30 cellular contexts compared by ENCODE assay signal in genomic region chr4:893276-893994, GRCh38.
"Had no signal": no experiment of that assay in that cellular context is flagged by ENCODE, and none has a peak within 500 bp of the region (broad histone marks: within the 10 kb centered on the region; RNA-seq: fewer than 3 reads in every experiment).

No MANE protein-coding gene starts in this region.

- H3K4me3 ChIP-seq: ascending aorta, breast epithelium, cardiac muscle cell, coronary artery, dorsolateral prefrontal cortex had no signal

- ATAC-seq: activated CD4-positive, CD25-positive, alpha-beta regulatory T cell treated with anti-CD3 and anti-CD28 coated beads, Interleukin-2, amount 50 U/mL, for 24 hours; activated CD8-positive, alpha-beta memory T cell treated with anti-CD3 and anti-CD28 coated beads, Interleukin-2, amount 10 ng/mL, durations not matched to agents 7 days and 5 days; activated CD8-positive, alpha-beta T cell treated with anti-CD3 and anti-CD28 coated beads, Interleukin-2, amount 10 ng/mL, durations not matched to agents 7 days and 5 days; activated naive CD4-positive, alpha-beta T cell treated with anti-CD3 and anti-CD28 coated beads, Interleukin-2, amount 50 U/mL, for 72 hours; activated T-helper 17 cell treated with anti-CD3 and anti-CD28 coated beads, Interleukin-2, amount 50 U/mL, for 72 hours; esophagus mucosa had no signal

- H3K27ac ChIP-seq: ascending aorta, breast epithelium, cardiac muscle cell, coronary artery, dorsolateral prefrontal cortex, WERI-Rb-1 had no signal

- H3K4me1 Mint-ChIP-seq: activated B cell treated with CpG ODN at 0.5 μM for 24 hours; activated CD8-positive, alpha-beta memory T cell treated with anti-CD3 and anti-CD28 coated beads, Interleukin-2, amount 10 ng/mL, durations not matched to agents 7 days and 5 days; activated naive CD8-positive, alpha-beta T cell treated with anti-CD3 and anti-CD28 coated beads, Interleukin-2, amount 10 ng/mL, durations not matched to agents 7 days and 5 days; activated T-helper 17 cell treated with anti-CD3 and anti-CD28 coated beads, Interleukin-2, amount 50 U/mL, for 72 hours; brain; central memory CD8-positive, alpha-beta T cell; endodermal cell had no signal

- DNase-seq: activated B cell treated with CpG ODN at 0.5 μM for 24 hours; activated CD4-positive, alpha-beta T cell treated with anti-CD3 and anti-CD28 coated beads for 48 hours; activated CD4-positive, alpha-beta T cell treated with anti-CD3 and anti-CD28 coated beads, Interleukin-2, amount 50 U/mL, for 1 hour; activated CD4-positive, alpha-beta T cell treated with anti-CD3 and anti-CD28 coated beads, Interleukin-2, amount 50 U/mL, for 48 hours; activated CD8-positive, alpha-beta memory T cell treated with anti-CD3 and anti-CD28 coated beads, Interleukin-2, amount 10 ng/mL, durations not matched to agents 7 days and 5 days; activated CD8-positive, alpha-beta memory T cell treated with anti-CD3 and anti-CD28 coated beads, Interleukin-2, amount 50 U/mL, for 4 hours; activated CD8-positive, alpha-beta T cell treated with anti-CD3 and anti-CD28 coated beads, Interleukin-2, amount 10 ng/mL, durations not matched to agents 7 days and 5 days; activated effector memory CD4-positive, alpha-beta T cell treated with Interleukin-2 at 50 U/mL for 16 hours; activated gamma-delta T cell treated with Interleukin-2 at 50 U/mL for 16 hours; activated naive CD4-positive, alpha-beta T cell treated with Interleukin-2 at 50 U/mL for 16 hours; activated naive CD8-positive, alpha-beta T cell treated with anti-CD3 and anti-CD28 coated beads, Interleukin-2, amount 10 ng/mL, durations not matched to agents 7 days and 5 days; activated T-cell treated with anti-CD3 and anti-CD28 coated beads, Interleukin-2, amount 50 U/mL, for 1 hour; dorsolateral prefrontal cortex; effector memory CD4-positive, alpha-beta T cell; endodermal cell; foreskin fibroblast; head of caudate nucleus; T1000; WERI-Rb-1 had no signal

- H3K4me3 Mint-ChIP-seq: activated B cell treated with CpG ODN at 0.5 μM for 24 hours; activated CD8-positive, alpha-beta memory T cell treated with anti-CD3 and anti-CD28 coated beads, Interleukin-2, amount 10 ng/mL, durations not matched to agents 7 days and 5 days; activated CD8-positive, alpha-beta T cell treated with anti-CD3 and anti-CD28 coated beads, Interleukin-2, amount 10 ng/mL, durations not matched to agents 7 days and 5 days; activated naive CD8-positive, alpha-beta T cell treated with anti-CD3 and anti-CD28 coated beads, Interleukin-2, amount 10 ng/mL, durations not matched to agents 7 days and 5 days; activated T-helper 17 cell treated with anti-CD3 and anti-CD28 coated beads, Interleukin-2, amount 50 U/mL, for 72 hours; brain; central memory CD8-positive, alpha-beta T cell; dendritic cell treated with granulocyte-macrophage colony-stimulating factor and Interleukin-4, amounts not matched to agents 40 ng/mL and 50 ng/mL, for 4 days; endodermal cell had no signal

- H3K9me3 ChIP-seq: ascending aorta, breast epithelium had no signal

- H3K4me1 ChIP-seq: ascending aorta, breast epithelium had no signal

- H3K36me3 ChIP-seq: breast epithelium, cardiac muscle cell had no signal

- H3K27me3 ChIP-seq: ascending aorta, breast epithelium, cardiac muscle cell, dorsolateral prefrontal cortex had no signal

- H3K27ac Mint-ChIP-seq: activated B cell treated with CpG ODN at 0.5 μM for 24 hours; activated CD8-positive, alpha-beta memory T cell treated with anti-CD3 and anti-CD28 coated beads, Interleukin-2, amount 10 ng/mL, durations not matched to agents 7 days and 5 days; activated CD8-positive, alpha-beta T cell treated with anti-CD3 and anti-CD28 coated beads, Interleukin-2, amount 10 ng/mL, durations not matched to agents 7 days and 5 days; activated naive CD8-positive, alpha-beta T cell treated with anti-CD3 and anti-CD28 coated beads, Interleukin-2, amount 10 ng/mL, durations not matched to agents 7 days and 5 days; activated T-helper 17 cell treated with anti-CD3 and anti-CD28 coated beads, Interleukin-2, amount 50 U/mL, for 72 hours; brain; dendritic cell treated with granulocyte-macrophage colony-stimulating factor and Interleukin-4, amounts not matched to agents 40 ng/mL and 50 ng/mL, for 4 days; endodermal cell had no signal

- H3K9me3 Mint-ChIP-seq: activated B cell treated with CpG ODN at 0.5 μM for 24 hours; activated naive CD4-positive, alpha-beta T cell treated with anti-CD3 and anti-CD28 coated beads, Interleukin-2, amount 50 U/mL, for 72 hours; activated naive CD8-positive, alpha-beta T cell treated with anti-CD3 and anti-CD28 coated beads, Interleukin-2, amount 10 ng/mL, durations not matched to agents 7 days and 5 days; activated T-helper 17 cell treated with anti-CD3 and anti-CD28 coated beads, Interleukin-2, amount 50 U/mL, for 72 hours; brain; central memory CD8-positive, alpha-beta T cell; dendritic cell treated with granulocyte-macrophage colony-stimulating factor and Interleukin-4, amounts not matched to agents 40 ng/mL and 50 ng/mL, for 4 days; endodermal cell had no signal

- H3K27me3 Mint-ChIP-seq: activated B cell treated with CpG ODN at 0.5 μM for 24 hours; activated CD8-positive, alpha-beta memory T cell treated with anti-CD3 and anti-CD28 coated beads, Interleukin-2, amount 10 ng/mL, durations not matched to agents 7 days and 5 days; activated naive CD8-positive, alpha-beta T cell treated with anti-CD3 and anti-CD28 coated beads, Interleukin-2, amount 10 ng/mL, durations not matched to agents 7 days and 5 days; activated T-helper 17 cell treated with anti-CD3 and anti-CD28 coated beads, Interleukin-2, amount 50 U/mL, for 72 hours; brain; central memory CD8-positive, alpha-beta T cell; dendritic cell treated with granulocyte-macrophage colony-stimulating factor and Interleukin-4, amounts not matched to agents 40 ng/mL and 50 ng/mL, for 4 days had no signal
